19 cellular contexts compared by ENCODE assay signal in genomic region chr15:63699391-63699790, GRCh38.
"Had no signal": no experiment of that assay in that cellular context is flagged by ENCODE, and none has a peak within 500 bp of the region (broad histone marks: within the 10 kb centered on the region; RNA-seq: fewer than 3 reads in every experiment).

No MANE protein-coding gene starts in this region.

- H3K9me3 Mint-ChIP-seq: activated B cell treated with CpG ODN at 0.5 μM for 24 hours; activated CD4-positive, alpha-beta T cell treated with anti-CD3 and anti-CD28 coated beads, Interleukin-2, amount 10 ng/mL, durations not matched to agents 7 days and 5 days; activated naive CD4-positive, alpha-beta T cell treated with anti-CD3 and anti-CD28 coated beads, Interleukin-2, amount 10 ng/mL, durations not matched to agents 7 days and 5 days; natural killer cell treated with Interleukin-12 subunit alpha and Interleukin-12 subunit beta and Interleukin-15 and Interleukin-18, amount 100 ng/mL, for 72 hours had no signal

- H3K27me3 ChIP-seq: cardiac muscle cell, esophagus muscularis mucosa, tibial nerve, vagina had no signal

- H3K4me1 ChIP-seq: tibial nerve had no signal

- H3K9me3 ChIP-seq: esophagus muscularis mucosa, left ventricle myocardium inferior, tibial nerve, vagina had no signal

- H3K27ac ChIP-seq: cardiac muscle cell, esophagus muscularis mucosa, left ventricle myocardium inferior, tibial nerve, vagina had no signal

- DNase-seq: activated B cell treated with CpG ODN at 0.5 μM for 24 hours; activated CD4-positive, alpha-beta T cell treated with anti-CD3 and anti-CD28 coated beads, Interleukin-2, amount 10 ng/mL, durations not matched to agents 7 days and 5 days; activated CD8-positive, alpha-beta memory T cell treated with anti-CD3 and anti-CD28 coated beads for 24 hours; activated naive CD4-positive, alpha-beta T cell treated with anti-CD3 and anti-CD28 coated beads, Interleukin-2, amount 10 ng/mL, durations not matched to agents 7 days and 5 days; hippocampal formation; kidney; left ventricle myocardium inferior; mesenchymal stem cell; nucleus accumbens; posterior cingulate gyrus; retina; stimulated activated CD4-positive, alpha-beta T cell treated with anti-CD3 and anti-CD28 coated beads, Interleukin-4, amount 100 ng/mL, for 24 hours; stimulated activated naive CD4-positive, alpha-beta T cell treated with Interleukin-2 at 50 U/mL for 16 hours; substantia nigra had no signal

- H3K4me1 Mint-ChIP-seq: activated B cell treated with CpG ODN at 0.5 μM for 24 hours; activated CD4-positive, alpha-beta T cell treated with anti-CD3 and anti-CD28 coated beads, Interleukin-2, amount 10 ng/mL, durations not matched to agents 7 days and 5 days; activated naive CD4-positive, alpha-beta T cell treated with anti-CD3 and anti-CD28 coated beads, Interleukin-2, amount 10 ng/mL, durations not matched to agents 7 days and 5 days had no signal

- H3K4me3 ChIP-seq: cardiac muscle cell, esophagus muscularis mucosa, left ventricle myocardium inferior, tibial nerve, vagina had no signal

- H3K4me3 Mint-ChIP-seq: activated B cell treated with CpG ODN at 0.5 μM for 24 hours; activated CD4-positive, alpha-beta T cell treated with anti-CD3 and anti-CD28 coated beads, Interleukin-2, amount 10 ng/mL, durations not matched to agents 7 days and 5 days; activated naive CD4-positive, alpha-beta T cell treated with anti-CD3 and anti-CD28 coated beads, Interleukin-2, amount 10 ng/mL, durations not matched to agents 7 days and 5 days; natural killer cell treated with Interleukin-12 subunit alpha and Interleukin-12 subunit beta and Interleukin-15 and Interleukin-18, amount 100 ng/mL, for 72 hours had no signal

- H3K27me3 Mint-ChIP-seq: activated B cell treated with CpG ODN at 0.5 μM for 24 hours; activated CD4-positive, alpha-beta T cell treated with anti-CD3 and anti-CD28 coated beads, Interleukin-2, amount 10 ng/mL, durations not matched to agents 7 days and 5 days; activated naive CD4-positive, alpha-beta T cell treated with anti-CD3 and anti-CD28 coated beads, Interleukin-2, amount 10 ng/mL, durations not matched to agents 7 days and 5 days; natural killer cell treated with Interleukin-12 subunit alpha and Interleukin-12 subunit beta and Interleukin-15 and Interleukin-18, amount 100 ng/mL, for 72 hours had no signal

- H3K27ac Mint-ChIP-seq: activated B cell treated with CpG ODN at 0.5 μM for 24 hours; activated CD4-positive, alpha-beta T cell treated with anti-CD3 and anti-CD28 coated beads, Interleukin-2, amount 10 ng/mL, durations not matched to agents 7 days and 5 days; activated naive CD4-positive, alpha-beta T cell treated with anti-CD3 and anti-CD28 coated beads, Interleukin-2, amount 10 ng/mL, durations not matched to agents 7 days and 5 days; natural killer cell treated with Interleukin-12 subunit alpha and Interleukin-12 subunit beta and Interleukin-15 and Interleukin-18, amount 100 ng/mL, for 72 hours had no signal
